ENCODE assay signal across 8 cellular contexts in genomic region chr4:156378053-156378665, GRCh38.
DNase-seq lines count a peak whose midpoint lies in the region; ATAC-seq and TF ChIP-seq lines count a peak whose summit lies in the region.

No MANE protein-coding gene starts in this region.

- no peak for DNase-seq in AG04449 (ENCODE audit: low read depth, low spot score)
- peak; percentile 27 for DNase-seq in astrocyte of the spinal cord (ENCODE audit: low read depth, low spot score)
- peak in 1 of 3 donors; percentile 33 for DNase-seq in mucosa of descending colon
- no peak for DNase-seq in C1 segment of cervical spinal cord (lab: John Stamatoyannopoulos, UW)
- DNase-seq in GM19240 (ENCODE audit: insufficient read length, low spot score) = no peak
- no peak for DNase-seq in DMS53 (lab: John Stamatoyannopoulos, UW)

- no peaks in the 10 kb centered on the region for H3K4me1 ChIP-seq in mucosa of descending colon (ENCODE audit: low read depth)

- H3K4me3 ChIP-seq in AG04449 (ENCODE audit: low read depth, low read length) (no peak overlapping the region), astrocyte of the spinal cord (ENCODE audit: low read depth, low read length) (no peak overlapping the region), mucosa of descending colon (no peak overlapping the region)

- peak; percentile 67 for TF ChIP-seq RAD21 in Ishikawa (IDR thresholded peaks at IDR 0.05; ENCODE audit: low read depth)

- peak; percentile 64 for ATAC-seq in GM19043 (IDR thresholded peaks at IDR 0.05; ENCODE audit: low read depth, unreplicated experiment)
- ATAC-seq in mucosa of descending colon = peak; percentile 72

- POLR2A ChIA-PET in AG04449 (lab: Yijun Ruan, JAX) = no interaction called here

- intact Hi-C loops in mucosa of descending colon (cut with DNase I, micrococcal nuclease) = no loop called here

- in situ Hi-C loops in astrocyte of the spinal cord (cut with HindIII; ENCODE audit: low sequenced_read_pairs) = no loop called here

- TF ChIP-seq EP300 in Ishikawa (IDR thresholded peaks at IDR 0.05; ENCODE audit: borderline replicate concordance) = no peak

- H3K9me3 ChIP-seq in mucosa of descending colon = no peaks in the 10 kb centered on the region

- H3K36me3 ChIP-seq in mucosa of descending colon (ENCODE audit: low read depth) = no peaks in the 10 kb centered on the region

- TF ChIP-seq CTCF in AG04449 (IDR thresholded peaks at IDR 0.05; ENCODE audit: insufficient read depth, low read length, missing control alignments) (peak; percentile 33), astrocyte of the spinal cord (IDR thresholded peaks at IDR 0.05; ENCODE audit: low read depth, low read length) (peak; percentile 41), mucosa of descending colon (IDR thresholded peaks at IDR 0.05) (peak; percentile 37)

- CTCF ChIA-PET in AG04449 (lab: Yijun Ruan, JAX) = interaction anchor here (0.7 to 1.5 kb wide), 4 partner anchors 97 to 407 kb away, joined by 4 to 5 read pairs (median 4); no protein-coding TSS in a partner anchor

TF ChIP-seq in Ishikawa, 13 proteins besides CTCF, POLR2A, EP300 and RAD21:
- no peak for TF ChIP-seq EGR1 (IDR thresholded peaks at IDR 0.05)
- no peak for TF ChIP-seq FOXM1 (IDR thresholded peaks at IDR 0.05; ENCODE audit: borderline replicate concordance, low read depth)
- no peak for TF ChIP-seq CREB1 (IDR thresholded peaks at IDR 0.05; ENCODE audit: low read depth)
- no peak for TF ChIP-seq MAX (IDR thresholded peaks at IDR 0.05)
- no peak for TF ChIP-seq TCF12 (IDR thresholded peaks at IDR 0.05; ENCODE audit: low read depth)
- TF ChIP-seq CEBPB (IDR thresholded peaks at IDR 0.05) = no peak
- no peak for TF ChIP-seq TAF1 (IDR thresholded peaks at IDR 0.05; ENCODE audit: low read depth)
- TF ChIP-seq TEAD4 (IDR thresholded peaks at IDR 0.05) = no peak
- no peak for TF ChIP-seq ZBTB7A (IDR thresholded peaks at IDR 0.05; ENCODE audit: low read depth)
- TF ChIP-seq REST (IDR thresholded peaks at IDR 0.05; ENCODE audit: low read depth) = no peak
- TF ChIP-seq YY1 (IDR thresholded peaks at IDR 0.05; ENCODE audit: low read depth) = no peak
- TF ChIP-seq USF1 (IDR thresholded peaks at IDR 0.05) = no peak
- no peak for TF ChIP-seq NFIC (IDR thresholded peaks at IDR 0.05)
